ENCODE assay signal across 1 cellular context in the genomic region with DNA sequence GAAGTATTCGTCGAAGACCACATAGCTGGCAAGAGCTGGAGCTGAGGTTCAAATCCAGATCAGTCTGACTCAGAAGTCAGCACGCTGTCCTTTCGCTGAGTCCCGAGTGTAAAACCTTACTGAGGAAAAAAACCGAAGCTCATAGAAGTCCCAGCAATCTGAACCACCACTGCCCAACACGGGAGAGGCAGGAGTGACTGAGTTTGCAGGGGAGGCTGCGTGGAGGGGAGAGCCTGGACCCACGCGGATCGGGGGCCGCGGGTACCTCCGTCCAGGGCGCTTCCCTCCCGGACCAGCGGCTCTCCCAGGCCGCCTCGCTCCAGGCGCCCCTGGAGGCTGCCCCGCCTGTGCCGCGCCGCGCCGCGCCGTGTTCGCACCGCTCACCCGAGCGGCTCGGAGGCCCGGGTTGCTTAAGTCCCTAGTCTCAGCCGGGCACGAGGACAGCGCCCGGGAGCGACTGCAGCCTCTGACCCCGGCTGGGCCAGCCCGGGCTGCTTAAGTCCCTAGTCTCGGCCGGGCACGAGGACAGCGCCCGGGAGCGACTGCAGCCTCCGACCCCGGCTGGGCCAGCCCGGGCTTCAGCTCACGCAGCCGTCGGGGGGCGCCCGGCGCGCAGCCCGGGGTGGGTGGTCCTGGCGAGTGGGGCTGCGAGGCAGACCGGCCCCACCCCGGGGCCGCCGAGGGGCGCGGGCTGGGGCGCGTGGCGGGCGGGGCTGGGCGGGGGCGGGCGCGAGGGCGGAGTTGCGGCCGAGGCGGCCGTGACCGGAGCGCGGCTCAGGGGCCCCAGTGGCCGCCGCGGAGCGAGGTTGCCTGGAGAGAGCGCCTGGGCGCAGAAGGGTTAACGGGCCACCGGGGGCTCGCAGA.
TF ChIP-seq lines count a peak whose summit lies in the region.

A gene (plus strand): TSS at position 777 of the 864 bp plus-strand sequence. CDS start 2,881 bp downstream, outside the sequence.

TF ChIP-seq in SK-N-SH, 30 proteins besides CTCF, POLR2A, EP300 and RAD21 (continued from another document):
- TF ChIP-seq, protein P1, sequence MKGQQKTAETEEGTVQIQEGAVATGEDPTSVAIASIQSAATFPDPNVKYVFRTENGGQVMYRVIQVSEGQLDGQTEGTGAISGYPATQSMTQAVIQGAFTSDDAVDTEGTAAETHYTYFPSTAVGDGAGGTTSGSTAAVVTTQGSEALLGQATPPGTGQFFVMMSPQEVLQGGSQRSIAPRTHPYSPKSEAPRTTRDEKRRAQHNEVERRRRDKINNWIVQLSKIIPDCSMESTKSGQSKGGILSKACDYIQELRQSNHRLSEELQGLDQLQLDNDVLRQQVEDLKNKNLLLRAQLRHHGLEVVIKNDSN (IDR thresholded peaks at IDR 0.05; ENCODE audit: borderline replicate concordance, low read depth) = no peak
TF ChIP-seq in SK-N-SH: peak in this region for 3.
